Comparison of ENCODE assay signal across 11 cellular contexts in genomic region chr3:34200576-34200975, GRCh38.
DNase-seq lines count a peak whose midpoint lies in the region; ATAC-seq and TF ChIP-seq lines count a peak whose summit lies in the region.
"Had no signal": no experiment of that assay in that cellular context is flagged by ENCODE, and none has a peak within 500 bp of the region (broad histone marks: within the 10 kb centered on the region; RNA-seq: fewer than 3 reads in every experiment).

No MANE protein-coding gene starts in this region.

- DNase-seq in GM06990 (ENCODE audit: extremely low read depth, insufficient read length) = peak; percentile 52
- no peak for DNase-seq in foreskin fibroblast
- no peak for DNase-seq in NCI-H446 treated with DMSO at 0.1 percent for 48 hours (lab: John Stamatoyannopoulos, UW)
- DNase-seq in activated CD4-positive, alpha-beta T cell treated with anti-CD3 and anti-CD28 coated beads, Interleukin-2, amount 50 U/mL, for 1 hour = no peak
- no peak for DNase-seq in mesenchymal stem cell
- DNase-seq: activated CD4-positive, alpha-beta memory T cell treated with anti-CD3 and anti-CD28 coated beads, Interleukin-2, amount 10 ng/mL, durations not matched to agents 7 days and 5 days; SIG-M5 had no signal

- no peaks in the 10 kb centered on the region for H3K9me3 ChIP-seq in mesenchymal stem cell (ENCODE audit: control insufficient read depth, low read length)
- H3K9me3 ChIP-seq: thoracic aorta had no signal

- no peak overlapping the region for H2BK12ac ChIP-seq in mesenchymal stem cell (ENCODE audit: low read length in 2 of 2)

- H3K23ac ChIP-seq in mesenchymal stem cell (ENCODE audit: low read length in 2 of 2) = no peak overlapping the region

- no peak overlapping the region for H2BK15ac ChIP-seq in mesenchymal stem cell (ENCODE audit: low read depth, poor library complexity, severe bottlenecking)

- ATAC-seq in GM19372 (IDR thresholded peaks at IDR 0.05; ENCODE audit: low read depth, unreplicated experiment) (peak; percentile 76), HG02870 (IDR thresholded peaks at IDR 0.05; ENCODE audit: unreplicated experiment) (peak; percentile 88), HG03571 (IDR thresholded peaks at IDR 0.05; ENCODE audit: unreplicated experiment) (peak; percentile 81)

- no peak overlapping the region for H3K4me3 ChIP-seq in GM06990 (replicated peaks; ENCODE audit: low read depth, low read length)
- no peak overlapping the region for H3K4me3 ChIP-seq in foreskin fibroblast (ENCODE audit: low read depth in 1 of 2, low read length in 2 of 2)
- H3K4me3 ChIP-seq in mesenchymal stem cell (ENCODE audit: insufficient read depth in 1 of 2, low read depth in 1 of 2, low read length in 2 of 2) = no peak overlapping the region
- H3K4me3 ChIP-seq: thoracic aorta had no signal

- no peaks in the 10 kb centered on the region for H3K27me3 ChIP-seq in GM06990 (replicated peaks; ENCODE audit: control insufficient read depth, insufficient read depth, low read length)
- no peaks in the 10 kb centered on the region for H3K27me3 ChIP-seq in mesenchymal stem cell (ENCODE audit: control insufficient read depth in 1 of 2, insufficient read depth in 1 of 2, low read length in 2 of 2)

- no peak overlapping the region for H2BK120ac ChIP-seq in mesenchymal stem cell (ENCODE audit: low read depth, low read length)

- no peak overlapping the region for H3K4me2 ChIP-seq in mesenchymal stem cell (ENCODE audit: low read length, poor library complexity, severe bottlenecking)

- H3K9ac ChIP-seq in mesenchymal stem cell (ENCODE audit: low read length) = no peak overlapping the region

- no peak overlapping the region for H4K91ac ChIP-seq in mesenchymal stem cell (ENCODE audit: low read length)

- no peak overlapping the region for H3K27ac ChIP-seq in mesenchymal stem cell (ENCODE audit: low read length, poor library complexity, severe bottlenecking)
- H3K27ac ChIP-seq: thoracic aorta had no signal

- H4K8ac ChIP-seq in mesenchymal stem cell (ENCODE audit: low read length) = no peak overlapping the region

- H2AK5ac ChIP-seq in mesenchymal stem cell (ENCODE audit: low read length, severe bottlenecking) = no peak overlapping the region

- no peak overlapping the region for H2BK5ac ChIP-seq in mesenchymal stem cell (ENCODE audit: low read depth, low read length, poor library complexity, severe bottlenecking)

- H3K36me3 ChIP-seq in GM06990 (ENCODE audit: control insufficient read depth, insufficient read depth, low read length) (no peaks in the 10 kb centered on the region), mesenchymal stem cell (ENCODE audit: control insufficient read depth in 1 of 2, insufficient read depth in 2 of 2, low read depth in 1 of 2, low read length in 2 of 2) (no peaks in the 10 kb centered on the region)
- H3K36me3 ChIP-seq: thoracic aorta had no signal

- TF ChIP-seq CTCF in GM06990 (IDR thresholded peaks at IDR 0.05; ENCODE audit: insufficient read depth, low read length, poor library complexity, severe bottlenecking) = no peak
- TF ChIP-seq CTCF in foreskin fibroblast (IDR thresholded peaks at IDR 0.05; ENCODE audit: low read depth, low read length) = no peak

- H3K4me1 ChIP-seq in mesenchymal stem cell (ENCODE audit: control insufficient read depth, insufficient read depth, low read depth, low read length) = no peaks in the 10 kb centered on the region

- WGBS in mesenchymal stem cell = 77% methylated on average over 1 of the region's 1 CpG

- no peak overlapping the region for H3K14ac ChIP-seq in mesenchymal stem cell (ENCODE audit: low read length in 2 of 2)

- no peak overlapping the region for H3K18ac ChIP-seq in mesenchymal stem cell (ENCODE audit: low read depth in 1 of 2, low read length in 2 of 2)

- no peak overlapping the region for H3K4ac ChIP-seq in mesenchymal stem cell (ENCODE audit: low read depth in 1 of 2, low read length in 2 of 2)

- H2AFZ ChIP-seq in mesenchymal stem cell (ENCODE audit: low read depth, low read length) = no peak overlapping the region

- no peaks in the 10 kb centered on the region for H3K79me1 ChIP-seq in mesenchymal stem cell (replicated peaks; ENCODE audit: low read length, poor library complexity, severe bottlenecking)
